In genomic region chr2:112821142-112821541, GRCh38 we compare ENCODE assay signal across 10 cellular contexts. TPM values are rescaled to one million over a fixed set of nuclear protein-coding genes. Genes with fewer than 3 reads are reported as not detected.
DNase-seq lines count a peak whose midpoint lies in the region; ATAC-seq, FAIRE-seq and TF ChIP-seq lines count a peak whose summit lies in the region.
"Had no signal": no experiment of that assay in that cellular context is flagged by ENCODE, and none has a peak within 500 bp of the region (broad histone marks: within the 10 kb centered on the region; RNA-seq: fewer than 3 reads in every experiment).

No MANE protein-coding gene starts in this region.

- no peak overlapping the region for H3K27ac ChIP-seq in PC-9
- H3K27ac ChIP-seq: ovary, vagina had no signal

- CTCF ChIA-PET in PC-9 (lab: Charles Lee) = no interaction called here

- peak; percentile 70 for DNase-seq in stimulated activated CD4-positive, alpha-beta T cell treated with anti-CD3 and anti-CD28 coated beads, Interleukin-15, amount 100 ng/mL, for 24 hours
- DNase-seq in stimulated activated CD4-positive, alpha-beta T cell treated with anti-CD3 and anti-CD28 coated beads, Interleukin-12 subunit alpha, Interleukin-12 subunit beta, amount 100 ng/mL, for 4 hours = no peak
- peak; percentile 15 for DNase-seq in activated CD8-positive, alpha-beta memory T cell treated with anti-CD3 and anti-CD28 coated beads, Interleukin-2, amount 50 U/mL, for 24 hours (ENCODE audit: extremely low read depth)
- DNase-seq in H54 (ENCODE audit: insufficient read length, low spot score) = no peak
- DNase-seq in PC-9 = no peak
- DNase-seq in DMS79 treated with DMSO at 0.1 percent for 48 hours (lab: John Stamatoyannopoulos, UW) = no peak
- no peak for DNase-seq in NCI-H2029 (lab: John Stamatoyannopoulos, UW)
- DNase-seq: ovary had no signal

- peaks cover 6% of the 10 kb centered on the region; the same call in 1 of the 2 replicates for H3K4me1 ChIP-seq in PC-9 (replicated peaks; ENCODE audit: insufficient read depth)
- H3K4me1 ChIP-seq: vagina had no signal

- no peak overlapping the region for H3K4me3 ChIP-seq in PC-9
- H3K4me3 ChIP-seq: ovary, vagina had no signal

- H3F3A ChIP-seq in PC-9 (ENCODE audit: insufficient read depth, low read depth) = no peaks in the 10 kb centered on the region; the same call in 1 of the 2 replicates

- H3K27me3 ChIP-seq in PC-9 (ENCODE audit: insufficient read depth, low read depth) = no peaks in the 10 kb centered on the region
- H3K27me3 ChIP-seq: ovary, vagina had no signal

- FAIRE-seq in H54 (lab: Jason Lieb, UNC) = no peak

- BruUV-seq in PC-9 (replicated peaks; lab: Mats Ljungman, UMichigan) = no TSS peak

- H3K9me2 ChIP-seq in PC-9 (ENCODE audit: insufficient read depth) = no peaks in the 10 kb centered on the region

- no peak for TF ChIP-seq POLR2A in H54 (IDR thresholded peaks at IDR 0.05; ENCODE audit: low read depth, low read length)

- H3K79me2 ChIP-seq in PC-9 (ENCODE audit: low read depth) = no peaks in the 10 kb centered on the region

- H4K20me1 ChIP-seq in PC-9 (ENCODE audit: insufficient read depth) = no peaks in the 10 kb centered on the region

- intact Hi-C loops in PC-9 (cut with micrococcal nuclease; ENCODE audit: unreplicated experiment) = no loop called here

- H3K36me3 ChIP-seq in PC-9 (ENCODE audit: low read depth) = no peaks in the 10 kb centered on the region
- H3K36me3 ChIP-seq: ovary, vagina had no signal

- TF ChIP-seq CTCF in PC-9 (conservative IDR thresholded peaks at IDR 0.05) = no peak

- H3K4me2 ChIP-seq in PC-9 = no peak overlapping the region

- POLR2A ChIA-PET in PC-9 (lab: Charles Lee; ENCODE audit: unreplicated experiment) = interaction anchor here (0.5 kb wide), 1 partner anchor 31 kb away, joined by 5 read pairs; no protein-coding TSS in a partner anchor

- ATAC-seq in HG03045 (IDR thresholded peaks at IDR 0.05; ENCODE audit: unreplicated experiment) = peak; percentile 72

- no peak overlapping the region for H2AFZ ChIP-seq in PC-9

- H3K9me3 ChIP-seq in PC-9 (ENCODE audit: insufficient read depth, low read depth) = no peaks in the 10 kb centered on the region
- H3K9me3 ChIP-seq: ovary, vagina had no signal

RNA-seq across cellular contexts. Expression of gene IL1B, which starts 15.4 kb away (rescaled TPM):
- 1.4 TPM in 2 replicates for total RNA-seq in PC-9 (2021)

RNA-seq across cellular contexts. Expression of gene IL1A, which starts 36.8 kb away (rescaled TPM):
- total RNA-seq in PC-9 (2021) = 0.55 TPM in 2 replicates

RNA-seq across cellular contexts. Expression of gene CKAP2L, which starts 56.7 kb away (rescaled TPM):
- 17.7 and 28.7 TPM in 2 replicates for total RNA-seq in PC-9 (2021)

Comparison
In these comparisons a context has a peak if more than half of its experiments do, and no peak if none do; other contexts are left out.
1. DNase-seq: peak in stimulated activated CD4-positive, alpha-beta T cell treated with anti-CD3 and anti-CD28 coated beads, Interleukin-15, amount 100 ng/mL, for 24 hours (single experiment) and activated CD8-positive, alpha-beta memory T cell treated with anti-CD3 and anti-CD28 coated beads, Interleukin-2, amount 50 U/mL, for 24 hours (single experiment); none in stimulated activated CD4-positive, alpha-beta T cell treated with anti-CD3 and anti-CD28 coated beads, Interleukin-12 subunit alpha, Interleukin-12 subunit beta, amount 100 ng/mL, for 4 hours (single experiment), H54 (single experiment), PC-9 (0 of 2), DMS79 treated with DMSO at 0.1 percent for 48 hours (single experiment) and NCI-H2029 (single experiment).